33 cellular contexts compared by ENCODE assay signal in the genomic region with DNA sequence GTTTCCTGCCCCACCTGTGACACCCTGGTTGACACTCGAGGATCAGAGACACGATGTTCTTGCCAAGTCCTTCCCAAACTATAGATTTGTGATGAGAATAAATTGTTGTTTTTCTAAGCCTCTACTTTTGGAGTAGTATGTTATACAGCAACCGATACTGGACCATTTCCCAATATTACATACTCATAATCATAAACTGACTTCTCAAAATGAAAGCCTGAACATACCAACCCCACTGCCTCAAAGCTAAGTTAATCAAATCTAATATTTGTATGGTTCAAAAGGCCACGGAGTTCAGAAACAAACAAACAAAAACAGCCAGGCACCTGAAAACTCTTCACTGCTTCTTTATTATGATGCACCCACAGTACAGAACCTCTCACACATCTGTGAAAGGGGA. TPM values are rescaled to one million over a fixed set of nuclear protein-coding genes. Genes with fewer than 3 reads are reported as not detected.
"Had no signal": no experiment of that assay in that cellular context is flagged by ENCODE, and none has a peak within 500 bp of the region (broad histone marks: within the 10 kb centered on the region; RNA-seq: fewer than 3 reads in every experiment).

No MANE protein-coding gene starts in this region.

- H3K27ac ChIP-seq: adrenal gland, body of pancreas, coronary artery, dorsolateral prefrontal cortex, gastrocnemius medialis, left lung, pancreas, prostate gland, sigmoid colon, upper lobe of right lung, VCaP had no signal

- ATAC-seq: body of pancreas; effector memory CD8-positive, alpha-beta T cell; gastrocnemius medialis; left lung; pancreas; stimulated activated memory B cell treated with anti-CD40 and anti-IgM and Interleukin-4, amounts not matched to agents 10 μg/mL and 1 μg/mL and 100 μg/mL, for 72 hours; stimulated activated naive CD8-positive, alpha-beta T cell treated with anti-CD3 and anti-CD28 coated beads, Interleukin-15, amount 100 ng/mL, for 72 hours; upper lobe of right lung had no signal

- H3K27me3 ChIP-seq: adrenal gland, body of pancreas, dorsolateral prefrontal cortex, gastrocnemius medialis, left lung, pancreas, sigmoid colon, upper lobe of right lung had no signal

- H3K4me3 ChIP-seq: adrenal gland, body of pancreas, coronary artery, dorsolateral prefrontal cortex, gastrocnemius medialis, left lung, pancreas, prostate gland, sigmoid colon, upper lobe of right lung had no signal

- H3K4me1 Mint-ChIP-seq: activated naive CD8-positive, alpha-beta T cell treated with anti-CD3 and anti-CD28 coated beads for 36 hours; stimulated activated memory B cell treated with anti-CD40 and anti-IgM and Interleukin-4, amounts not matched to agents 10 μg/mL and 1 μg/mL and 100 μg/mL, for 72 hours; stimulated activated naive CD8-positive, alpha-beta T cell treated with anti-CD3 and anti-CD28 coated beads, Interleukin-15, amount 100 ng/mL, for 72 hours had no signal

- H3K9me3 Mint-ChIP-seq: effector memory CD8-positive, alpha-beta T cell had no signal

- DNase-seq: activated CD4-positive, alpha-beta T cell treated with anti-CD3 and anti-CD28 coated beads for 4 hours; activated CD4-positive, alpha-beta T cell treated with anti-CD3 and anti-CD28 coated beads, Interleukin-2, amount 50 U/mL, for 4 hours; activated CD8-positive, alpha-beta memory T cell treated with anti-CD3 and anti-CD28 coated beads for 24 hours; activated effector memory CD4-positive, alpha-beta T cell treated with anti-CD3 and anti-CD28 coated beads, Interleukin-2, amount 50 U/mL, for 16 hours; activated naive CD4-positive, alpha-beta T cell treated with anti-CD3 and anti-CD28 coated beads for 36 hours; activated naive CD8-positive, alpha-beta T cell treated with anti-CD3 and anti-CD28 coated beads for 36 hours; adrenal gland; aorta; body of pancreas; dorsolateral prefrontal cortex; effector memory CD8-positive, alpha-beta T cell; erythroblast; gastrocnemius medialis; glutamatergic neuron; left lung; pancreas; retina; sigmoid colon; small intestine; stimulated activated CD4-positive, alpha-beta T cell treated with anti-CD3 and anti-CD28 coated beads, Interleukin-4, amount 100 ng/mL, for 24 hours; stimulated activated naive CD8-positive, alpha-beta T cell treated with anti-CD3 and anti-CD28 coated beads, Interleukin-15, amount 100 ng/mL, for 72 hours; substantia nigra; T-helper 9 cell; upper lobe of right lung had no signal

- H3K4me3 Mint-ChIP-seq: activated naive CD4-positive, alpha-beta T cell treated with anti-CD3 and anti-CD28 coated beads for 36 hours; activated naive CD8-positive, alpha-beta T cell treated with anti-CD3 and anti-CD28 coated beads for 36 hours; effector memory CD8-positive, alpha-beta T cell; stimulated activated memory B cell treated with anti-CD40 and anti-IgM and Interleukin-4, amounts not matched to agents 10 μg/mL and 1 μg/mL and 100 μg/mL, for 72 hours; stimulated activated naive CD8-positive, alpha-beta T cell treated with anti-CD3 and anti-CD28 coated beads, Interleukin-15, amount 100 ng/mL, for 72 hours had no signal

- H3K27me3 Mint-ChIP-seq: activated naive CD8-positive, alpha-beta T cell treated with anti-CD3 and anti-CD28 coated beads for 36 hours; effector memory CD8-positive, alpha-beta T cell; stimulated activated memory B cell treated with anti-CD40 and anti-IgM and Interleukin-4, amounts not matched to agents 10 μg/mL and 1 μg/mL and 100 μg/mL, for 72 hours; stimulated activated naive CD8-positive, alpha-beta T cell treated with anti-CD3 and anti-CD28 coated beads, Interleukin-15, amount 100 ng/mL, for 72 hours had no signal

- H3K36me3 ChIP-seq: adrenal gland, gastrocnemius medialis, prostate gland had no signal

- H3K27ac Mint-ChIP-seq: activated naive CD4-positive, alpha-beta T cell treated with anti-CD3 and anti-CD28 coated beads for 36 hours; activated naive CD8-positive, alpha-beta T cell treated with anti-CD3 and anti-CD28 coated beads for 36 hours; stimulated activated memory B cell treated with anti-CD40 and anti-IgM and Interleukin-4, amounts not matched to agents 10 μg/mL and 1 μg/mL and 100 μg/mL, for 72 hours had no signal

- H3K9me3 ChIP-seq: adrenal gland, body of pancreas, gastrocnemius medialis, pancreas, prostate gland, upper lobe of right lung had no signal

- H3K4me1 ChIP-seq: adrenal gland, body of pancreas, gastrocnemius medialis, left lung, pancreas, prostate gland, sigmoid colon, upper lobe of right lung had no signal

- FAIRE-seq: small intestine had no signal

RNA-seq across cellular contexts. Expression of a gene that starts 52.3 kb away (rescaled TPM):
- total RNA-seq: activated naive CD4-positive, alpha-beta T cell treated with anti-CD3 and anti-CD28 coated beads for 36 hours; activated naive CD8-positive, alpha-beta T cell treated with anti-CD3 and anti-CD28 coated beads for 36 hours; adrenal gland; aorta; body of pancreas; cerebellum; gastrocnemius medialis; left lung; lung microvascular endothelial cell; mesenteric fat pad; mucosa of gallbladder; pancreas; prostate gland; sigmoid colon; upper lobe of right lung had no signal
- polyA plus RNA-seq: adrenal gland, aorta, neural cell, pancreas, sigmoid colon, small intestine had no signal
